1 cellular context compared by ENCODE assay signal in genomic region chr14:25042362-25043299, GRCh38.
TF ChIP-seq lines count a peak whose summit lies in the region.

No MANE protein-coding gene starts in this region.

TF ChIP-seq in HepG2, 621 proteins besides CTCF, POLR2A, EP300 and RAD21 (continued from another document and continues in another):
- 0 out of 2 replicates have a peak, but pooled peaks have one; percentile 17 for TF ChIP-seq NFAT5 (CRISPR knock-in tag; IDR thresholded peaks at IDR 0.05)
- no peak for TF ChIP-seq ZBTB25 (CRISPR knock-in tag; IDR thresholded peaks at IDR 0.05)
- TF ChIP-seq MAFK (conservative IDR thresholded peaks at IDR 0.05 in 1 of 2, IDR thresholded peaks at IDR 0.05 in 1 of 2; ENCODE audit: low read length in 2 of 2) = peak; percentile 100
- no peak for TF ChIP-seq MAZ (IDR thresholded peaks at IDR 0.05; ENCODE audit: borderline replicate concordance, low read depth, low read length)
- no peak for TF ChIP-seq MAZ (CRISPR knock-in tag; IDR thresholded peaks at IDR 0.05; ENCODE audit: low read depth)
- no peak for TF ChIP-seq ZBED4 (CRISPR knock-in tag; IDR thresholded peaks at IDR 0.05; ENCODE audit: borderline replicate concordance)
- no peak for TF ChIP-seq RFXANK (CRISPR knock-in tag; IDR thresholded peaks at IDR 0.05)
- no peak for TF ChIP-seq ZNF557 (CRISPR knock-in tag; IDR thresholded peaks at IDR 0.05)
- TF ChIP-seq HMGXB3 (CRISPR knock-in tag; IDR thresholded peaks at IDR 0.05; ENCODE audit: borderline replicate concordance) = no peak
- TF ChIP-seq ZNF749 (CRISPR knock-in tag; IDR thresholded peaks at IDR 0.05; ENCODE audit: borderline replicate concordance) = no peak
- no peak for TF ChIP-seq ZNF567 (CRISPR knock-in tag; IDR thresholded peaks at IDR 0.05; ENCODE audit: borderline replicate concordance)
- no peak for TF ChIP-seq ZBTB33 (CRISPR knock-in tag; IDR thresholded peaks at IDR 0.05)
- no peak for TF ChIP-seq ZSCAN22 (CRISPR knock-in tag; IDR thresholded peaks at IDR 0.05)
- no peak for TF ChIP-seq ZNF33A (CRISPR knock-in tag; IDR thresholded peaks at IDR 0.05; ENCODE audit: borderline replicate concordance)
- no peak for TF ChIP-seq LRRFIP1 (CRISPR knock-in tag; conservative IDR thresholded peaks at IDR 0.05)
- no peak for TF ChIP-seq ZBTB37 (CRISPR knock-in tag; IDR thresholded peaks at IDR 0.05)
- TF ChIP-seq CEBPB (IDR thresholded peaks at IDR 0.05; ENCODE audit: borderline replicate concordance, low read depth, low read length) = no peak
- no peak for TF ChIP-seq ZBTB49 (CRISPR knock-in tag; IDR thresholded peaks at IDR 0.05; ENCODE audit: borderline replicate concordance)
